ENCODE assay signal across 3 cellular contexts in genomic region chr5:149429839-149430721, GRCh38.
TF ChIP-seq lines count a peak whose summit lies in the region.

No MANE protein-coding gene starts in this region.

TF ChIP-seq in SK-N-SH, 30 proteins besides CTCF, POLR2A, EP300 and RAD21 (continued from another document and continues in another):
- TF ChIP-seq NRF1 (IDR thresholded peaks at IDR 0.05; ENCODE audit: low read depth, low read length) (no peak), FOXM1 (IDR thresholded peaks at IDR 0.05; ENCODE audit: low read depth) (no peak), SMC3 (IDR thresholded peaks at IDR 0.05; ENCODE audit: low read depth, low read length) (no peak), PBX3 (IDR thresholded peaks at IDR 0.05) (no peak), TCF12 (IDR thresholded peaks at IDR 0.05) (no peak), CHD2 (IDR thresholded peaks at IDR 0.05; ENCODE audit: low read length, partially characterized antibody) (no peak), MEF2A (IDR thresholded peaks at IDR 0.05; ENCODE audit: borderline replicate concordance, low read depth) (no peak), IRF3 (IDR thresholded peaks at IDR 0.05; ENCODE audit: low read depth, low read length) (no peak), USF1 (IDR thresholded peaks at IDR 0.05; ENCODE audit: borderline replicate concordance, low read depth) (no peak), RXRA (IDR thresholded peaks at IDR 0.05; ENCODE audit: borderline replicate concordance, low read depth) (no peak), GATA2 (CRISPR knock-in tag; IDR thresholded peaks at IDR 0.05) (no peak), USF2 (IDR thresholded peaks at IDR 0.05; ENCODE audit: borderline replicate concordance, low read depth, low read length) (no peak), JUND (IDR thresholded peaks at IDR 0.05) (no peak)

TF ChIP-seq in SK-N-SH treated with all-trans-retinoic acid at 6 μM for 48 hours, 23 proteins besides CTCF, POLR2A, EP300 and RAD21 (continued from another document):
- TF ChIP-seq TSHZ2 (CRISPR knock-in tag; IDR thresholded peaks at IDR 0.05) (no peak), CREB5 (CRISPR knock-in tag; IDR thresholded peaks at IDR 0.05; ENCODE audit: low read depth) (no peak), ZNF565 (CRISPR knock-in tag; conservative IDR thresholded peaks at IDR 0.05; ENCODE audit: low read depth) (no peak), OSR1 (CRISPR knock-in tag; IDR thresholded peaks at IDR 0.05) (no peak), ZC3H10 (CRISPR knock-in tag; IDR thresholded peaks at IDR 0.05) (no peak), ZFP30 (CRISPR knock-in tag; IDR thresholded peaks at IDR 0.05) (no peak), BACH2 (CRISPR knock-in tag; IDR thresholded peaks at IDR 0.05; ENCODE audit: borderline replicate concordance) (no peak), TOX (CRISPR knock-in tag; IDR thresholded peaks at IDR 0.05; ENCODE audit: borderline replicate concordance) (no peak), ZFP3 (CRISPR knock-in tag; IDR thresholded peaks at IDR 0.05) (no peak), RARB (CRISPR knock-in tag; IDR thresholded peaks at IDR 0.05) (no peak), CSRNP3 (CRISPR knock-in tag; IDR thresholded peaks at IDR 0.05) (no peak), PATZ1 (CRISPR knock-in tag; IDR thresholded peaks at IDR 0.05; ENCODE audit: borderline replicate concordance) (no peak), PPARA (CRISPR knock-in tag; IDR thresholded peaks at IDR 0.05; ENCODE audit: borderline replicate concordance) (no peak), ZNF70 (CRISPR knock-in tag; IDR thresholded peaks at IDR 0.05) (no peak), ZNF8 (CRISPR knock-in tag; IDR thresholded peaks at IDR 0.05) (no peak)
TF ChIP-seq in SK-N-SH treated with all-trans-retinoic acid at 6 μM for 48 hours: peak in this region for 0.

TF ChIP-seq in K562, 482 proteins besides CTCF, POLR2A, EP300 and RAD21 (continued from another document and continues in another):
- no peak for TF ChIP-seq GTF3C2 (IDR thresholded peaks at IDR 0.05; ENCODE audit: borderline replicate concordance, extremely low read depth, insufficient read length)
- TF ChIP-seq ELF1 (tag; IDR thresholded peaks at IDR 0.05), result peak; percentile 64; the same call in 1 of the 2 replicates
- peak; percentile 39; the same call in 1 of the 2 replicates for TF ChIP-seq ZNF175 (CRISPR knock-in tag; IDR thresholded peaks at IDR 0.05; ENCODE audit: low read depth)
- TF ChIP-seq ZFP36 (IDR thresholded peaks at IDR 0.05; ENCODE audit: low read depth, low read length, partially characterized antibody), result peak; percentile 2
- TF ChIP-seq CREB3L1 (IDR thresholded peaks at IDR 0.05; ENCODE audit: borderline replicate concordance, low read depth), result 0 out of 2 replicates have a peak, but pooled peaks have one; percentile 59
- TF ChIP-seq HNRNPH1 (optimal IDR thresholded peaks at IDR 0.05; ENCODE audit: low read depth, low read length), result no peak
- TF ChIP-seq CHD4 (IDR thresholded peaks at IDR 0.05; ENCODE audit: insufficient read depth, insufficient replicate concordance, low read depth, low read length, poor library complexity, severe bottlenecking), result peak; percentile 97
- no peak for TF ChIP-seq NR3C1 (CRISPR knock-in tag; IDR thresholded peaks at IDR 0.05)
- TF ChIP-seq SMAD4 (CRISPR knock-in tag; conservative IDR thresholded peaks at IDR 0.05), result peak; percentile 51; the same call in 1 of the 2 replicates
- TF ChIP-seq HDAC3 (IDR thresholded peaks at IDR 0.05; ENCODE audit: borderline replicate concordance, partially characterized antibody), result peak; percentile 43
- peak in 1 of 2 experiments; percentile 54; a peak in 1 of 4 replicates for TF ChIP-seq KDM4B (IDR thresholded peaks at IDR 0.05; ENCODE audit: borderline replicate concordance in 2 of 2, low read depth in 1 of 2)
- no peak for TF ChIP-seq SMAD2 (IDR thresholded peaks at IDR 0.05; ENCODE audit: low read depth, low read length)
- TF ChIP-seq ZNF224 (CRISPR knock-in tag; IDR thresholded peaks at IDR 0.05), result no peak
- 0 out of 2 replicates have a peak, but pooled peaks have one; percentile 23 for TF ChIP-seq LEF1 (IDR thresholded peaks at IDR 0.05)
- peak; percentile 28; the same call in 1 of the 2 replicates for TF ChIP-seq HCFC1 (IDR thresholded peaks at IDR 0.05; ENCODE audit: low read depth, low read length)
- TF ChIP-seq AFF1 (IDR thresholded peaks at IDR 0.05; ENCODE audit: low read depth in 1 of 2, partially characterized antibody in 2 of 2), result peak in 1 of 2 experiments; percentile 28
- peak; percentile 36; the same call in 1 of the 2 replicates for TF ChIP-seq NR2C1 (IDR thresholded peaks at IDR 0.05)
- TF ChIP-seq NR2C1 (tag; IDR thresholded peaks at IDR 0.05), result no peak; the same call in 1 of the 2 replicates
- TF ChIP-seq ZBTB17 (CRISPR knock-in tag; IDR thresholded peaks at IDR 0.05), result no peak
- peak in 1 of 2 experiments; percentile 80; a peak in 2 of 3 replicates for TF ChIP-seq CBX3 (IDR thresholded peaks at IDR 0.05; ENCODE audit: borderline replicate concordance in 1 of 2, low read length in 2 of 2)
- peak; percentile 51 for TF ChIP-seq TAF1 (IDR thresholded peaks at IDR 0.05; ENCODE audit: control insufficient read depth, extremely low read depth, insufficient read depth, low read length, severe bottlenecking)
- peak; percentile 56 for TF ChIP-seq CREB1 (IDR thresholded peaks at IDR 0.05)
- TF ChIP-seq CREB1 (CRISPR knock-in tag; IDR thresholded peaks at IDR 0.05), result no peak; the same call in 1 of the 2 replicates
- TF ChIP-seq TRIM28 (IDR thresholded peaks at IDR 0.05), result no peak
- no peak for TF ChIP-seq MEIS2 (IDR thresholded peaks at IDR 0.05; ENCODE audit: partially characterized antibody)
- peak; percentile 53 for TF ChIP-seq TBP (optimal IDR thresholded peaks at IDR 0.05; ENCODE audit: low read depth, low read length)
- peak; percentile 61; the same call in 1 of the 2 replicates for TF ChIP-seq ZNF511 (CRISPR knock-in tag; IDR thresholded peaks at IDR 0.05)
- TF ChIP-seq PRDM10 (IDR thresholded peaks at IDR 0.05; ENCODE audit: partially characterized antibody), result peak; percentile 32
- no peak for TF ChIP-seq MTA2 (IDR thresholded peaks at IDR 0.05; ENCODE audit: low read depth)
- TF ChIP-seq ZNF551 (CRISPR knock-in tag; IDR thresholded peaks at IDR 0.05), result no peak
- TF ChIP-seq FOXA3 (CRISPR knock-in tag; conservative IDR thresholded peaks at IDR 0.05 in 1 of 2, IDR thresholded peaks at IDR 0.05 in 1 of 2), result 0 out of 4 replicates have a peak, but pooled peaks of 1 of the 2 experiments have one; percentile 41
- no peak for TF ChIP-seq ZNF561 (CRISPR knock-in tag; conservative IDR thresholded peaks at IDR 0.05)
- peak; percentile 68 for TF ChIP-seq CREM (IDR thresholded peaks at IDR 0.05; ENCODE audit: low read depth)
- no peak for TF ChIP-seq MYNN (IDR thresholded peaks at IDR 0.05)
- no peak for TF ChIP-seq MYNN (CRISPR knock-in tag; IDR thresholded peaks at IDR 0.05)
- 0 out of 2 replicates have a peak, but pooled peaks have one; percentile 43 for TF ChIP-seq FOXP1 (CRISPR knock-in tag; IDR thresholded peaks at IDR 0.05)
- TF ChIP-seq MEF2A (IDR thresholded peaks at IDR 0.05; ENCODE audit: control insufficient read depth, low read depth, low read length), result no peak
- TF ChIP-seq POLR2G (IDR thresholded peaks at IDR 0.05; ENCODE audit: low read depth, low read length), result peak; percentile 70
- no peak for TF ChIP-seq ZNF134 (CRISPR knock-in tag; conservative IDR thresholded peaks at IDR 0.05)
- TF ChIP-seq ZBED1 (IDR thresholded peaks at IDR 0.05), result no peak
